ENCODE assay signal across 31 cellular contexts in the genomic region with DNA sequence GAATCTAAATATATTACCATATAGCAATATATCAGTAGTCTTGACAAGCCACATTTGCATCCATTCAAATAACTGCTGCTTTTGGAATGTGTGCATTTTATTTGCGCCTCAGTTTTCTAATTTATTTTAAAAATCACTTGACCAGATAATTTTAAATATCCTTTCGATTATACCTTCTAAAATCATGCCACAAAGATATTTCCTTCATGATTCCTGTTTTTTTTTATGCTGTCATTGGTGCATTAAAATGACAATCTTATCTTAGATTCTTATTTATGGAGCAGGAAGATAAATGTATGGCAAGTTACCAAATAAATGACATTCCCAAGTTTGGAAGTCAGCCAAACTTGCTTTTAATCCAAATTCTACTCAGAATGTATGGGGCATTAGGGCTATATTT.
"Had no signal": no experiment of that assay in that cellular context is flagged by ENCODE, and none has a peak within 500 bp of the region (broad histone marks: within the 10 kb centered on the region; RNA-seq: fewer than 3 reads in every experiment).

No MANE protein-coding gene starts in this region.

- H3K27ac ChIP-seq: left ventricle myocardium inferior, pancreas, prostate gland, skin epidermis, stomach, testis, tibial artery, upper lobe of right lung had no signal

- H3K4me1 ChIP-seq: left ventricle myocardium inferior, pancreas, prostate gland, stomach, testis, tibial artery, upper lobe of right lung had no signal

- H3K9me3 ChIP-seq: left ventricle myocardium inferior, mucosa of descending colon, pancreas, prostate gland, stomach, testis, tibial artery, upper lobe of right lung had no signal

- ATAC-seq: left colon; mucosa of descending colon; naive thymus-derived CD4-positive, alpha-beta T cell; natural killer cell treated with Interleukin-12 subunit alpha and Interleukin-12 subunit beta and Interleukin-15 and Interleukin-18, amount 100 ng/mL, for 72 hours; pancreas; right cardiac atrium; sciatic nerve; stimulated activated naive B cell treated with anti-CD40 and anti-IgM and Interleukin-4, amounts not matched to agents 10 μg/mL and 1 μg/mL and 100 μg/mL, for 72 hours; stimulated activated naive CD8-positive, alpha-beta T cell treated with anti-CD3 and anti-CD28 coated beads, Interleukin-15, Interleukin-2, amounts not matched to agents 100 U/mL and 50 U/mL, for 24 hours; upper lobe of right lung had no signal

- FAIRE-seq: kidney, pancreas, urothelium cell line had no signal

- H3K36me3 ChIP-seq: left ventricle myocardium inferior, pancreas, prostate gland, stomach, tibial artery, upper lobe of right lung had no signal

- H3K27me3 ChIP-seq: pancreas, stomach, testis, tibial artery, upper lobe of right lung had no signal

- H3K4me3 ChIP-seq: left ventricle myocardium inferior, lung, mucosa of descending colon, pancreas, prostate gland, skin epidermis, stomach, testis, tibial artery, upper lobe of right lung had no signal

- DNase-seq: hypothalamus; immature natural killer cell; kidney; left colon; left ventricle myocardium inferior; mesendoderm; midbrain; mucosa of descending colon; naive thymus-derived CD4-positive, alpha-beta T cell; nucleus accumbens; pancreas; posterior cingulate gyrus; retina; right cardiac atrium; stimulated activated CD4-positive, alpha-beta T cell treated with anti-CD3 and anti-CD28 coated beads, Interleukin-12 subunit alpha, Interleukin-12 subunit beta, amount 100 ng/mL, for 4 hours; stimulated activated CD4-positive, alpha-beta T cell treated with anti-CD3 and anti-CD28 coated beads, Interleukin-15, amount 100 ng/mL, for 24 hours; stimulated activated CD4-positive, alpha-beta T cell treated with anti-CD3 and anti-CD28 coated beads, Interleukin-2, amount 100 ng/mL, for 24 hours; stimulated activated CD4-positive, alpha-beta T cell treated with anti-CD3 and anti-CD28 coated beads, Interleukin-4, amount 100 ng/mL, for 1 hour; stimulated activated naive B cell treated with anti-CD40 and anti-IgM and Interleukin-4, amounts not matched to agents 10 μg/mL and 1 μg/mL and 100 μg/mL, for 72 hours; stimulated activated naive CD8-positive, alpha-beta T cell treated with anti-CD3 and anti-CD28 coated beads, Interleukin-15, Interleukin-2, amounts not matched to agents 100 U/mL and 50 U/mL, for 24 hours; stomach; testis; tibial artery; trophoblast cell; upper lobe of right lung had no signal
